In genomic region chr2:42085079-42085478, GRCh38 we compare ENCODE assay signal across 9 cellular contexts. TPM values are rescaled to one million over a fixed set of nuclear protein-coding genes. Genes with fewer than 3 reads are reported as not detected.
DNase-seq lines count a peak whose midpoint lies in the region; ATAC-seq, FAIRE-seq and TF ChIP-seq lines count a peak whose summit lies in the region.
"Not testable (repeated sequence)": the region's sequence is repeated elsewhere in the genome, so short reads cannot be mapped to it uniquely, and the experiment has no call there.
"Had no signal": no experiment of that assay in that cellular context is flagged by ENCODE, and none has a peak within 500 bp of the region (broad histone marks: within the 10 kb centered on the region; RNA-seq: fewer than 3 reads in every experiment).

No MANE protein-coding gene starts in this region.

- not testable (repeated sequence) for H3K36me3 Mint-ChIP-seq in WTC11; mesothelial cell of epicardium; osteocyte (ENCODE audit: unreplicated experiment)

- peak overlapping the region; percentile 95 for H3K4ac ChIP-seq in IMR-90 (ENCODE audit: low read depth, low read length)

- H3K9me1 ChIP-seq in IMR-90 (ENCODE audit: insufficient read depth, low read length) = peaks cover 26% of the 10 kb centered on the region

- peak overlapping the region; percentile 45; the same call in 2 of the 3 replicates for H3K4me2 ChIP-seq in A549
- H3K4me2 ChIP-seq in IMR-90 (ENCODE audit: low read depth, low read length) = not testable (repeated sequence)

- H2BK120ac ChIP-seq in IMR-90 (ENCODE audit: low read depth, low read length) = peak overlapping the region; percentile 95

- H3K4me3 ChIP-seq in A549; IMR-90 (ENCODE audit: insufficient read depth, low read depth, low read length); coronary artery; right cardiac atrium (ENCODE audit: low read length); transverse colon: not testable (repeated sequence)

- H3K27ac Mint-ChIP-seq in WTC11 = not testable (repeated sequence)
- H3K27ac Mint-ChIP-seq in mesothelial cell of epicardium (peak overlapping the region; percentile 26), osteocyte (ENCODE audit: unreplicated experiment) (peak overlapping the region; percentile 82)

- not testable (repeated sequence) for TF ChIP-seq EP300 in A549 (IDR thresholded peaks at IDR 0.05); transverse colon (IDR thresholded peaks at IDR 0.05; ENCODE audit: low read depth)

- in situ Hi-C loops in IMR-90 (cut with MboI; ENCODE audit: low sequenced_read_pairs) (loop anchor here (5.0 kb wide), 1 partner anchor 213 kb away; no protein-coding TSS in a partner anchor), transverse colon (cut with MboI; ENCODE audit: low pct_ligation_motif_present in 1 of 4, low pct_unique_long_range_greater_than_20kb in 1 of 4, low sequenced_read_pairs in 3 of 4) (loop anchor here in 2 of 4 donors (5.0 to 25.0 kb wide), 2 partner anchors 213 to 277 kb away; partner anchors contain the start of gene COX7A2L (in 1 of the 2))

- not testable (repeated sequence) for H3K4me3 Mint-ChIP-seq in WTC11; mesothelial cell of epicardium; osteocyte (ENCODE audit: unreplicated experiment)

- not testable (repeated sequence) for ATAC-seq in A549; IMR-90 (ENCODE audit: low read depth); WTC11; right cardiac atrium

- peak overlapping the region; percentile 95 for H2BK20ac ChIP-seq in IMR-90 (ENCODE audit: low read depth, low read length)

- H3K9me3 ChIP-seq in A549; IMR-90 (ENCODE audit: control insufficient read depth, insufficient read depth, low read length); right cardiac atrium (ENCODE audit: control insufficient read depth, low read length); transverse colon: not testable (repeated sequence)

- H4K20me1 ChIP-seq in IMR-90 (ENCODE audit: insufficient read depth, low read length) = not testable (repeated sequence)

- not testable (repeated sequence) for H3K27me3 ChIP-seq in IMR-90 (ENCODE audit: control insufficient read depth, insufficient read depth, low read length); right cardiac atrium (ENCODE audit: control insufficient read depth, insufficient read depth); transverse colon

- not testable (repeated sequence) for BruUV-seq in IMR-90 (replicated peaks; lab: Mats Ljungman, UMichigan)

- not testable (repeated sequence) for TF ChIP-seq RAD21 in A549 (conservative IDR thresholded peaks at IDR 0.05 in 1 of 2, IDR thresholded peaks at IDR 0.05 in 1 of 2); IMR-90 (IDR thresholded peaks at IDR 0.05; ENCODE audit: low read length)

- H3K9ac ChIP-seq in IMR-90 (ENCODE audit: low read depth, low read length) = not testable (repeated sequence)

- H4K91ac ChIP-seq in IMR-90 (ENCODE audit: insufficient read depth, low read depth, low read length) = peak overlapping the region; percentile 94

- H2BK15ac ChIP-seq in IMR-90 (ENCODE audit: low read depth, low read length) = peak overlapping the region; percentile 63; the same call in 2 of the 3 replicates

- H3K14ac ChIP-seq in IMR-90 (replicated peaks; ENCODE audit: low read depth, low read length) = peak overlapping the region; percentile 76

- not testable (repeated sequence) for TF ChIP-seq CTCF in A549 (IDR thresholded peaks at IDR 0.05); IMR-90 (conservative IDR thresholded peaks at IDR 0.05; ENCODE audit: low read depth, low read length); WTC11 (IDR thresholded peaks at IDR 0.05); coronary artery (IDR thresholded peaks at IDR 0.05); mesothelial cell of epicardium (IDR thresholded peaks at IDR 0.05; ENCODE audit: unreplicated experiment); osteocyte (IDR thresholded peaks at IDR 0.05); transverse colon (IDR thresholded peaks at IDR 0.05)

- H2AK5ac ChIP-seq in IMR-90 (ENCODE audit: low read depth, low read length) = peak overlapping the region; percentile 97

- not testable (repeated sequence) for H3K27me3 Mint-ChIP-seq in WTC11 (ENCODE audit: low read depth); mesothelial cell of epicardium (ENCODE audit: low read depth); osteocyte (ENCODE audit: unreplicated experiment)

- not testable (repeated sequence) for TF ChIP-seq POLR2A in A549 (IDR thresholded peaks at IDR 0.05; ENCODE audit: low read length); IMR-90 (IDR thresholded peaks at IDR 0.05; ENCODE audit: low read depth, low read length); transverse colon (IDR thresholded peaks at IDR 0.05)

- H4K8ac ChIP-seq in IMR-90 (ENCODE audit: low read depth in 2 of 2, low read length in 2 of 2) = peak overlapping the region; percentile 34 to 73; a peak in 2 of 4 replicates

- not testable (repeated sequence) for H3K79me1 ChIP-seq in IMR-90 (ENCODE audit: low read depth in 1 of 2, low read length in 2 of 2)

- DNase-seq in A549 (ENCODE audit: low read depth in 1 of 2, low spot score in 1 of 2); IMR-90; WTC11 (ENCODE audit: low spot score); coronary artery (ENCODE audit: low spot score); right cardiac atrium; mesothelial cell of epicardium (ENCODE audit: low spot score in 2 of 2, unreplicated experiment in 2 of 2); osteocyte (ENCODE audit: extremely low spot score, unreplicated experiment); transverse colon: not testable (repeated sequence)

- not testable (repeated sequence) for H3K36me3 ChIP-seq in IMR-90 (ENCODE audit: control insufficient read depth, insufficient read depth, low read length); transverse colon

- not testable (repeated sequence) for H3K56ac ChIP-seq in IMR-90 (ENCODE audit: extremely low read depth, insufficient read depth, low read length)

- dilution Hi-C loops in IMR-90 (cut with HindIII; ENCODE audit: low sequenced_read_pairs, unreplicated experiment) = loop anchor here (25.0 kb wide), 1 partner anchor 198 kb away; no protein-coding TSS in a partner anchor

- not testable (repeated sequence) for FAIRE-seq in A549 (lab: Jason Lieb, UNC)

- H3K18ac ChIP-seq in IMR-90 (ENCODE audit: low read depth, low read length) = peak overlapping the region; percentile 89

- H2AFZ ChIP-seq in IMR-90 (replicated peaks; ENCODE audit: low read length, poor library complexity) = not testable (repeated sequence)

- POLR2A ChIA-PET in A549 (lab: Yijun Ruan, JAX); IMR-90 (lab: Charles Lee; ENCODE audit: unreplicated experiment): not testable (repeated sequence)
- POLR2A ChIA-PET in WTC11 (lab: Charles Lee) = interaction anchor here (1.7 kb wide), 1 partner anchor 231 kb away, joined by 4 read pairs; no protein-coding TSS in a partner anchor

- WGBS in A549 (ENCODE audit: missing lambda C conversion rate) = 85% methylated on average over 4 of the region's 4 CpGs
- no CpG with 5 or more reads among the region's 4 CpGs for WGBS in IMR-90 (ENCODE audit: extremely low coverage in 2 of 2, insufficient read length in 1 of 2), 2 experiments
- 91% methylated on average over 4 of the region's 4 CpGs for WGBS in right cardiac atrium
- 81 to 90% methylated on average over 2 to 4 of the region's 4 CpGs for WGBS in transverse colon (ENCODE audit: low coverage in 1 of 2), 2 donors

- CTCF ChIA-PET in A549 (lab: Yijun Ruan, JAX) = interaction anchor here (0.6 to 16.8 kb wide), 17 partner anchors 11 to 272 kb away, joined by 3 to 761 read pairs (median 22); partner anchors contain the start of gene PKDCC
- CTCF ChIA-PET in IMR-90 (lab: Yijun Ruan, JAX) = interaction anchor here (0.7 to 7.3 kb wide), 4 partner anchors 35 to 231 kb away, joined by 3 to 119 read pairs (median 12); no protein-coding TSS in a partner anchor
- CTCF ChIA-PET in WTC11 (lab: Charles Lee) = interaction anchor here (1.1 to 10.0 kb wide), 4 partner anchors 44 to 243 kb away, joined by 3 to 207 read pairs (median 72); no protein-coding TSS in a partner anchor

- peak overlapping the region; percentile 39 for H2AK9ac ChIP-seq in IMR-90 (replicated peaks; ENCODE audit: low read depth, low read length, poor library complexity)

- not testable (repeated sequence) for H3K4me1 Mint-ChIP-seq in WTC11
- peaks cover 30% of the 10 kb centered on the region for H3K4me1 Mint-ChIP-seq in mesothelial cell of epicardium
- peaks cover 35% of the 10 kb centered on the region for H3K4me1 Mint-ChIP-seq in osteocyte (ENCODE audit: unreplicated experiment)

- H3K27ac ChIP-seq in A549 (peak overlapping the region; percentile 73 to 80), IMR-90 (ENCODE audit: insufficient read depth, low read length) (peak overlapping the region; percentile 80; the same call in 1 of the 2 replicates), coronary artery (peak overlapping the region; percentile 54 to 84), right cardiac atrium (ENCODE audit: low read length) (peak overlapping the region; percentile 94), transverse colon (peak overlapping the region; percentile 25 to 53 (median 51))

- H4K5ac ChIP-seq in IMR-90 (ENCODE audit: low read depth, low read length) = peak overlapping the region; percentile 48

- H3K4me1 ChIP-seq in A549 (peaks cover 45% of the 10 kb centered on the region), IMR-90 (ENCODE audit: control insufficient read depth, insufficient read depth, low read length) (peaks cover 14% of the 10 kb centered on the region), transverse colon (peaks cover 6 to 39% (median 17%) of the 10 kb centered on the region in 4 donors)
- H3K4me1 ChIP-seq in right cardiac atrium (ENCODE audit: control insufficient read depth, insufficient read depth, low read length) = not testable (repeated sequence)

- H2BK5ac ChIP-seq in IMR-90 (ENCODE audit: low read depth, low read length, poor library complexity, severe bottlenecking) = not testable (repeated sequence)

- H3K9me3 Mint-ChIP-seq in WTC11; mesothelial cell of epicardium; osteocyte (ENCODE audit: unreplicated experiment): not testable (repeated sequence)

- intact Hi-C loops in IMR-90 (cut with micrococcal nuclease) (loop anchor here (2.0 kb wide), 1 partner anchor 20 kb away; no protein-coding TSS in a partner anchor), right cardiac atrium (cut with DNase I) (loop anchor here (2.0 to 5.0 kb wide), 3 partner anchors 214 to 233 kb away; no protein-coding TSS in a partner anchor)
- intact Hi-C loops in transverse colon (cut with DNase I; ENCODE audit: low total_unique reads) = not testable (repeated sequence)

- H3K23ac ChIP-seq in IMR-90 (ENCODE audit: low read depth, low read length) = peak overlapping the region; percentile 57

RNA-seq across cellular contexts. Expression of gene PKDCC, which starts 37.3 kb away (rescaled TPM):
- polyA plus RNA-seq in A549 (2011; rRNA removed) (30.0 and 42.9 TPM in 2 replicates), A549 (2017; fragmentation: RNase III; extraction: RNeasy Plus Mini Kit Qiagen cat#74134 plus additional on column Dnase treatment) (64.5 to 99.1 TPM (median 82.4 TPM) in 3 replicates), IMR-90 (2012; rRNA removed) (67.4 and 95.7 TPM in 2 replicates), right cardiac atrium (145 TPM)
- 67.6 and 81.3 TPM in 2 replicates for polyA plus RNA-seq in A549 (2012; cell fraction: cytosol; rRNA removed)
- polyA plus RNA-seq in A549 (2012; cell fraction: nucleus; rRNA removed) = 257 and 275 TPM in 2 replicates
- 83.0 and 96.8 TPM in 2 replicates for polyA minus RNA-seq in A549 (2011; rRNA and poly(A)+ RNA removed)
- total RNA-seq in IMR-90 (2012; rRNA removed) (50.3 and 55.6 TPM in 2 replicates), WTC11 (2021) (15.1 to 27.3 TPM (median 15.6 TPM) in 3 replicates), right cardiac atrium (100 to 1,000 TPM in 3 of 4 donors, 10 to 100 TPM in 1; 92.2 to 189 (median 131) TPM), mesothelial cell of epicardium (112 to 131 TPM (median 123 TPM) in 3 replicates), osteocyte (37.1 and 42.2 TPM in 2 replicates), transverse colon (100 to 1,000 TPM in 1 of 4 donors, 10 to 100 TPM in 3; 60.6 to 108 (median 74.6) TPM)
- polyA plus RNA-seq in IMR-90 (2012; cell fraction: cytosol; rRNA removed) = 40.2 and 112 TPM in 2 replicates
- polyA plus RNA-seq in IMR-90 (2012; cell fraction: nucleus; rRNA removed; ENCODE audit: low replicate concordance) = 310 and 597 TPM in 2 replicates
- total RNA-seq: CD8-positive, alpha-beta T cell had no signal
